Comparison of ENCODE assay signal across 22 cellular contexts in the genomic region with DNA sequence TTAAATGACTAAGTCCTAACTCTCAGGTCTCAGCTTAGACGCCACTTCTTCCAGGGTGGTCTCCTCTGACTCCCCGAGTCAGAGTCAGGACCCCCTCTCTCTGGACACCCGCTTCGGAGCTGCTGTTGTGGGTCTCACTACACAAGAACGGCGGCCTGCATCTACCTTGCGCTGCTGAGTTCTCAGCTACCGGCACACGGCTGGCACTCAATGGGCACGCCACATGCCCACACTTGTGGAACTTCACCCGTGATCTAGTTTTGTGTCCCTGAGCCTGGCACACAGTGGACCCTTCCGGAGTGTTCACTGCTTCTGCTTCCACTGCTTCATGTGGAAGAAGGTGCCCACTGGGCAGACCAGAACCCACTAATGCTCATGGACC. TPM values are rescaled to one million over a fixed set of nuclear protein-coding genes. Genes with fewer than 3 reads are reported as not detected.
A peak's percentile ranks its signal among the peaks of the same experiment; 100 is the strongest.
DNase-seq lines count a peak whose midpoint lies in the region; ATAC-seq and TF ChIP-seq lines count a peak whose summit lies in the region.
"Had no signal": no experiment of that assay in that cellular context is flagged by ENCODE, and none has a peak within 500 bp of the region (broad histone marks: within the 10 kb centered on the region; RNA-seq: fewer than 3 reads in every experiment).

No MANE protein-coding gene starts in this region.

- no peaks in the 10 kb centered on the region for H3K9me3 Mint-ChIP-seq in activated naive CD4-positive, alpha-beta T cell treated with anti-CD3 and anti-CD28 coated beads, Interleukin-2, amount 10 ng/mL, durations not matched to agents 7 days and 5 days
- no peaks in the 10 kb centered on the region for H3K9me3 Mint-ChIP-seq in activated naive CD4-positive, alpha-beta T cell treated with anti-CD3 and anti-CD28 coated beads for 36 hours
- H3K9me3 Mint-ChIP-seq in neural progenitor cell = peaks cover 4% of the 10 kb centered on the region
- H3K9me3 Mint-ChIP-seq: CD4-positive, CD25-positive, alpha-beta regulatory T cell had no signal

- H3K9me3 ChIP-seq in body of pancreas (no peaks in the 10 kb centered on the region), neural progenitor cell (ENCODE audit: low read depth) (no peaks in the 10 kb centered on the region)
- H3K9me3 ChIP-seq: BLaER1 had no signal

- no peak overlapping the region for H3K4me3 Mint-ChIP-seq in activated naive CD4-positive, alpha-beta T cell treated with anti-CD3 and anti-CD28 coated beads, Interleukin-2, amount 10 ng/mL, durations not matched to agents 7 days and 5 days
- H3K4me3 Mint-ChIP-seq in activated naive CD4-positive, alpha-beta T cell treated with anti-CD3 and anti-CD28 coated beads for 36 hours = no peak overlapping the region
- H3K4me3 Mint-ChIP-seq in neural progenitor cell = no peak overlapping the region
- H3K4me3 Mint-ChIP-seq: CD4-positive, CD25-positive, alpha-beta regulatory T cell had no signal

- no peak overlapping the region for H3K4me2 ChIP-seq in neural progenitor cell
- H3K4me2 ChIP-seq: BLaER1 had no signal

- CTCF ChIA-PET in activated naive CD4-positive, alpha-beta T cell treated with anti-CD3 and anti-CD28 coated beads, Interleukin-2, amount 10 ng/mL, durations not matched to agents 7 days and 5 days (lab: Charles Lee) = no interaction called here
- CTCF ChIA-PET in activated naive CD4-positive, alpha-beta T cell treated with anti-CD3 and anti-CD28 coated beads for 36 hours (lab: Charles Lee) = no interaction called here

- no peaks in the 10 kb centered on the region for H3K36me3 Mint-ChIP-seq in activated naive CD4-positive, alpha-beta T cell treated with anti-CD3 and anti-CD28 coated beads, Interleukin-2, amount 10 ng/mL, durations not matched to agents 7 days and 5 days
- H3K36me3 Mint-ChIP-seq in activated naive CD4-positive, alpha-beta T cell treated with anti-CD3 and anti-CD28 coated beads for 36 hours (ENCODE audit: low read depth) = no peaks in the 10 kb centered on the region
- peaks cover 5% of the 10 kb centered on the region for H3K36me3 Mint-ChIP-seq in neural progenitor cell
- H3K36me3 Mint-ChIP-seq: CD4-positive, CD25-positive, alpha-beta regulatory T cell had no signal

- H3K27ac Mint-ChIP-seq in activated naive CD4-positive, alpha-beta T cell treated with anti-CD3 and anti-CD28 coated beads, Interleukin-2, amount 10 ng/mL, durations not matched to agents 7 days and 5 days = no peak overlapping the region
- no peak overlapping the region for H3K27ac Mint-ChIP-seq in activated naive CD4-positive, alpha-beta T cell treated with anti-CD3 and anti-CD28 coated beads for 36 hours
- H3K27ac Mint-ChIP-seq in neural progenitor cell = peak overlapping the region; percentile 59
- H3K27ac Mint-ChIP-seq: CD4-positive, CD25-positive, alpha-beta regulatory T cell had no signal

- no peaks in the 10 kb centered on the region for H3K27me3 ChIP-seq in body of pancreas
- no peaks in the 10 kb centered on the region for H3K27me3 ChIP-seq in neural progenitor cell
- H3K27me3 ChIP-seq: BLaER1 had no signal

- no peaks in the 10 kb centered on the region for H3F3A ChIP-seq in neural progenitor cell (ENCODE audit: low read depth)

- H3K4me1 ChIP-seq in body of pancreas = peaks cover 27% of the 10 kb centered on the region
- no peaks in the 10 kb centered on the region for H3K4me1 ChIP-seq in neural progenitor cell

- no peak overlapping the region for H3K9ac ChIP-seq in neural progenitor cell
- H3K9ac ChIP-seq: BLaER1, GM23248 had no signal

- ATAC-seq in body of pancreas (no peak), HG02798 (IDR thresholded peaks at IDR 0.05; ENCODE audit: poor library complexity, unreplicated experiment) (no peak)
- ATAC-seq: PC-3 had no signal

- no peak overlapping the region for H2AFZ ChIP-seq in neural progenitor cell (replicated peaks)
- H2AFZ ChIP-seq: GM23248 had no signal

- DNase-seq in activated naive CD4-positive, alpha-beta T cell treated with anti-CD3 and anti-CD28 coated beads, Interleukin-2, amount 10 ng/mL, durations not matched to agents 7 days and 5 days = peak; percentile 7
- no peak for DNase-seq in activated naive CD4-positive, alpha-beta T cell treated with anti-CD3 and anti-CD28 coated beads for 36 hours
- DNase-seq in body of pancreas = no peak
- DNase-seq in neural progenitor cell (ENCODE audit: low spot score) = no peak
- no peak for DNase-seq in NCI-H2081 (lab: John Stamatoyannopoulos, UW)
- no peak for DNase-seq in NCI-H69 (lab: John Stamatoyannopoulos, UW)
- DNase-seq: CD4-positive, CD25-positive, alpha-beta regulatory T cell; DMS53; GM23248; H7; Kasumi-1; NCI-H1092 treated with DMSO at 0.1 percent for 48 hours; NCI-H1436; NCI-H187; NCI-H446; NCI-H524 treated with DMSO at 0.1 percent for 48 hours; NCI-H82; NK-92 treated with Interleukin-12 subunit alpha and Interleukin-12 subunit beta, amount 100 ng/mL, for 24 hours had no signal

- no peaks in the 10 kb centered on the region for H3K79me2 ChIP-seq in neural progenitor cell (ENCODE audit: low read depth)

- no peak for TF ChIP-seq POLR2A in body of pancreas (IDR thresholded peaks at IDR 0.05)

- H3K4me3 ChIP-seq in body of pancreas = no peak overlapping the region
- no peak overlapping the region for H3K4me3 ChIP-seq in neural progenitor cell
- H3K4me3 ChIP-seq: BLaER1, GM23248, K562 had no signal

- H3K27ac ChIP-seq in body of pancreas (peak overlapping the region in 3 of 4 donors; percentile 45 to 62 (median 51)), neural progenitor cell (no peak overlapping the region)
- H3K27ac ChIP-seq: BLaER1, GM23248 had no signal

- peaks cover 37% of the 10 kb centered on the region for H3K27me3 Mint-ChIP-seq in activated naive CD4-positive, alpha-beta T cell treated with anti-CD3 and anti-CD28 coated beads, Interleukin-2, amount 10 ng/mL, durations not matched to agents 7 days and 5 days
- H3K27me3 Mint-ChIP-seq in activated naive CD4-positive, alpha-beta T cell treated with anti-CD3 and anti-CD28 coated beads for 36 hours (ENCODE audit: low read depth) = no peaks in the 10 kb centered on the region
- H3K27me3 Mint-ChIP-seq in neural progenitor cell (ENCODE audit: insufficient read depth, low read depth) = peaks cover 4% of the 10 kb centered on the region

- H3K36me3 ChIP-seq in body of pancreas (replicated peaks in 1 of 2; ENCODE audit: insufficient read depth in 1 of 2, low read depth in 2 of 2) (no peaks in the 10 kb centered on the region), neural progenitor cell (no peaks in the 10 kb centered on the region)
- H3K36me3 ChIP-seq: BLaER1 had no signal

- no peaks in the 10 kb centered on the region for H4K20me1 ChIP-seq in neural progenitor cell (ENCODE audit: low read depth)
- H4K20me1 ChIP-seq: BLaER1 had no signal

- no peaks in the 10 kb centered on the region for H3K4me1 Mint-ChIP-seq in activated naive CD4-positive, alpha-beta T cell treated with anti-CD3 and anti-CD28 coated beads, Interleukin-2, amount 10 ng/mL, durations not matched to agents 7 days and 5 days
- no peaks in the 10 kb centered on the region for H3K4me1 Mint-ChIP-seq in activated naive CD4-positive, alpha-beta T cell treated with anti-CD3 and anti-CD28 coated beads for 36 hours (ENCODE audit: low read depth)
- peaks cover 33% of the 10 kb centered on the region for H3K4me1 Mint-ChIP-seq in neural progenitor cell
- H3K4me1 Mint-ChIP-seq: CD4-positive, CD25-positive, alpha-beta regulatory T cell had no signal

- TF ChIP-seq CTCF in body of pancreas (IDR thresholded peaks at IDR 0.05) (no peak), neural progenitor cell (IDR thresholded peaks at IDR 0.05) (no peak)

- intact Hi-C loops in activated naive CD4-positive, alpha-beta T cell treated with anti-CD3 and anti-CD28 coated beads for 36 hours (cut with micrococcal nuclease) = no loop called here
- intact Hi-C loops in body of pancreas (cut with DNase I) = no loop called here

- 92 to 95% methylated on average over 8 to 12 of the region's 12 CpGs for WGBS in body of pancreas, 2 donors

RNA-seq across cellular contexts. Expression of a gene that starts 58.3 kb away (rescaled TPM):
- total RNA-seq in activated naive CD4-positive, alpha-beta T cell treated with anti-CD3 and anti-CD28 coated beads for 36 hours = 10 to 100 TPM; 73.9 to 81.9 TPM
- total RNA-seq in body of pancreas = 100 to 1,000 TPM in 1 of 2 donors, 10 to 100 TPM in 1; 50.3 to 157 TPM
- total RNA-seq in neural progenitor cell (ENCODE audit: low replicate concordance) = 140 and 224 TPM in 2 replicates
